In the genomic region with DNA sequence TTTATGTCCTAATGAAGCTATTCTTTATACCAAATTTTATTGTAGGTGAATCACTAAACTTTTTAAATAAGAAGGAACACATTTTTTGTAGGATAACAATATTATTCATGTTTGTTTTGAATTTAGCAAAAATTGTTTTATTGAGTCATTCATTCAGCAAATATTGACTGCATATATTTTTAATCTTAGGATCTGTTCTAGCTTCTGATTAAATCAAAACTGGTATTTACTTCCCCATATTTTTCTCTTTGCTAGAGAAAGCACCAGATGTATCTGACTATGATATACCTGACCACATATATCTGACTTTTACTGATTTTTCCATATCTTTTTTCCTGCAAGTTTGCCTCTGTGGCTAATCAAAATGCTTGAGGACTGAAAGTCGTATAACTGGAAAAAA, we compare ENCODE assay signal across 23 cellular contexts.
"Had no signal": no experiment of that assay in that cellular context is flagged by ENCODE, and none has a peak within 500 bp of the region (broad histone marks: within the 10 kb centered on the region; RNA-seq: fewer than 3 reads in every experiment).

No MANE protein-coding gene starts in this region.

- H3K4me3 Mint-ChIP-seq: dendritic cell treated with granulocyte-macrophage colony-stimulating factor and Interleukin-4, amounts not matched to agents 40 ng/mL and 50 ng/mL, for 4 days; mesothelial cell of epicardium; naive B cell had no signal

- H3K36me3 ChIP-seq: colonic mucosa, heart right ventricle, left lung, lower lobe of right lung had no signal

- H3K9me3 ChIP-seq: colonic mucosa, esophagus muscularis mucosa, gastrocnemius medialis, heart right ventricle, left lung, lower lobe of right lung, mucosa of descending colon had no signal

- H3K4me3 ChIP-seq: colonic mucosa, esophagus muscularis mucosa, gastrocnemius medialis, heart right ventricle, left lung, lower lobe of right lung, mucosa of descending colon had no signal

- H3K27ac Mint-ChIP-seq: dendritic cell treated with granulocyte-macrophage colony-stimulating factor and Interleukin-4, amounts not matched to agents 40 ng/mL and 50 ng/mL, for 4 days; effector memory CD8-positive, alpha-beta T cell; mesothelial cell of epicardium; naive B cell had no signal

- H3K27me3 ChIP-seq: colonic mucosa, esophagus muscularis mucosa, gastrocnemius medialis, left lung had no signal

- H3K4me1 ChIP-seq: colonic mucosa, foreskin keratinocyte, gastrocnemius medialis had no signal

- FAIRE-seq: endothelial cell of umbilical vein, keratinocyte had no signal

- ATAC-seq: effector memory CD8-positive, alpha-beta T cell; gastrocnemius medialis; heart right ventricle; left cardiac atrium; left lung; left ventricle myocardium superior; lower lobe of right lung; mucosa of descending colon; naive thymus-derived CD8-positive, alpha-beta T cell had no signal

- H3K9me3 Mint-ChIP-seq: dendritic cell treated with granulocyte-macrophage colony-stimulating factor and Interleukin-4, amounts not matched to agents 40 ng/mL and 50 ng/mL, for 4 days; effector memory CD8-positive, alpha-beta T cell; mesothelial cell of epicardium; naive thymus-derived CD8-positive, alpha-beta T cell had no signal

- H3K36me3 Mint-ChIP-seq: mesothelial cell of epicardium; naive B cell; naive thymus-derived CD8-positive, alpha-beta T cell had no signal

- DNase-seq: colonic mucosa; cortex of kidney; effector CD8-positive, alpha-beta T cell; effector memory CD8-positive, alpha-beta T cell; gastrocnemius medialis; glutamatergic neuron; head of caudate nucleus; heart right ventricle; hippocampal formation; left cardiac atrium; left lung; left ventricle myocardium superior; lower lobe of right lung; mesenchymal stem cell; mucosa of descending colon; naive B cell; naive thymus-derived CD8-positive, alpha-beta T cell had no signal

- H3K27ac ChIP-seq: colonic mucosa, esophagus muscularis mucosa, foreskin keratinocyte, gastrocnemius medialis, heart right ventricle, left lung, lower lobe of right lung had no signal
